In genomic region chr12:50888666-50889065, GRCh38 we compare ENCODE assay signal across 12 cellular contexts. TPM values are rescaled to one million over a fixed set of nuclear protein-coding genes. Genes with fewer than 3 reads are reported as not detected.
"Had no signal": no experiment of that assay in that cellular context is flagged by ENCODE, and none has a peak within 500 bp of the region (broad histone marks: within the 10 kb centered on the region; RNA-seq: fewer than 3 reads in every experiment).

No MANE protein-coding gene starts in this region.

- H3K36me3 Mint-ChIP-seq: IgD-negative memory B cell had no signal

- H3K4me1 ChIP-seq: HAP-1 had no signal

- H3K27ac Mint-ChIP-seq: HFFc6, IgD-negative memory B cell had no signal

- FAIRE-seq: HepG2 had no signal

- ATAC-seq: HCT116, HepG2 had no signal

- H3K4me3 Mint-ChIP-seq: HFFc6, IgD-negative memory B cell had no signal

- H3K9me3 ChIP-seq: HAP-1 had no signal

- H3K27me3 Mint-ChIP-seq: IgD-negative memory B cell had no signal

- H3K27ac ChIP-seq: GM23248, HL-60 had no signal

- H3K9me3 Mint-ChIP-seq: HFFc6, IgD-negative memory B cell had no signal

- DNase-seq: GM23248, GOT3, H7, HFFc6, KG1 had no signal

- H3K36me3 ChIP-seq: HAP-1 had no signal

- H3K4me3 ChIP-seq: GM23248, HAP-1 had no signal

RNA-seq across cellular contexts. Expression of gene TMPRSS12, which starts 45.9 kb away (rescaled TPM):
- total RNA-seq: GM23248, H4, H7, HepG2, HFFc6, HT1080 had no signal
- polyA plus RNA-seq: GM23248, HepG2, IgD-negative memory B cell had no signal
